Comparison of ENCODE assay signal across 10 cellular contexts in genomic region chr3:165254812-165255211, GRCh38. TPM values are rescaled to one million over a fixed set of nuclear protein-coding genes. Genes with fewer than 3 reads are reported as not detected.
DNase-seq lines count a peak whose midpoint lies in the region; ATAC-seq, FAIRE-seq and TF ChIP-seq lines count a peak whose summit lies in the region.
"Had no signal": no experiment of that assay in that cellular context is flagged by ENCODE, and none has a peak within 500 bp of the region (broad histone marks: within the 10 kb centered on the region; RNA-seq: fewer than 3 reads in every experiment).

No MANE protein-coding gene starts in this region.

- no peaks in the 10 kb centered on the region for H3K36me3 ChIP-seq in CD8-positive, alpha-beta memory T cell (ENCODE audit: insufficient read depth, low read length)
- no peaks in the 10 kb centered on the region for H3K36me3 ChIP-seq in suprapubic skin

- H3K27me3 Mint-ChIP-seq in Calu3 (ENCODE audit: unreplicated experiment), result no peaks in the 10 kb centered on the region
- H3K27me3 Mint-ChIP-seq in CD8-positive, alpha-beta memory T cell, result no peaks in the 10 kb centered on the region

- BruUV-seq in Calu3 (replicated peaks; lab: Mats Ljungman, UMichigan), result no TSS peak

- peak; percentile 42 for DNase-seq in Calu3
- peak; percentile 35 for DNase-seq in SK-N-DZ (ENCODE audit: low spot score)
- DNase-seq in CD8-positive, alpha-beta memory T cell, result no peak
- no peak for DNase-seq in suprapubic skin (ENCODE audit: low spot score in 2 of 2)
- DNase-seq: stimulated activated CD4-positive, alpha-beta T cell treated with anti-CD3 and anti-CD28 coated beads, Interleukin-15, amount 100 ng/mL, for 24 hours had no signal

- no peak overlapping the region for H3K27ac ChIP-seq in CD8-positive, alpha-beta memory T cell (ENCODE audit: low read depth, low read length)
- no peak overlapping the region for H3K27ac ChIP-seq in suprapubic skin

- no peak overlapping the region for H3K4me3 Mint-ChIP-seq in Calu3 (ENCODE audit: low read depth, unreplicated experiment)
- no peak overlapping the region for H3K4me3 Mint-ChIP-seq in CD8-positive, alpha-beta memory T cell

- intact Hi-C loops in Calu3 (cut with micrococcal nuclease; ENCODE audit: unreplicated experiment), result loop anchor here (1.0 to 10.0 kb wide), 3 partner anchors 580 to 1777 kb away; partner anchors contain the start of gene BCHE

- no peaks in the 10 kb centered on the region for H3K27me3 ChIP-seq in CD8-positive, alpha-beta memory T cell (ENCODE audit: insufficient read depth, low read length, poor library complexity, severe bottlenecking)
- H3K27me3 ChIP-seq in suprapubic skin, result no peaks in the 10 kb centered on the region

- POLR2A ChIA-PET in CD8-positive, alpha-beta memory T cell (lab: Charles Lee), result no interaction called here

- no peak for ATAC-seq in GM18873 (IDR thresholded peaks at IDR 0.05; ENCODE audit: low FRiP score, unreplicated experiment)
- ATAC-seq in HG03175 (IDR thresholded peaks at IDR 0.05; ENCODE audit: unreplicated experiment), result no peak

- TF ChIP-seq EP300 in suprapubic skin (IDR thresholded peaks at IDR 0.05), result no peak

- no peak overlapping the region for H3K4me3 ChIP-seq in CD8-positive, alpha-beta memory T cell (ENCODE audit: low read length)
- H3K4me3 ChIP-seq in suprapubic skin, result no peak overlapping the region

- peak; percentile 57 for TF ChIP-seq CTCF in Calu3 (IDR thresholded peaks at IDR 0.05; ENCODE audit: unreplicated experiment)
- peak; percentile 63 for TF ChIP-seq CTCF in LNCAP (IDR thresholded peaks at IDR 0.05)
- no peak for TF ChIP-seq CTCF in suprapubic skin (IDR thresholded peaks at IDR 0.05)

- no peaks in the 10 kb centered on the region for H3K4me1 ChIP-seq in CD8-positive, alpha-beta memory T cell (ENCODE audit: insufficient read depth, low read length)
- H3K4me1 ChIP-seq in suprapubic skin, result no peaks in the 10 kb centered on the region

- no peak overlapping the region for H3K27ac Mint-ChIP-seq in Calu3 (ENCODE audit: unreplicated experiment)
- no peak overlapping the region for H3K27ac Mint-ChIP-seq in CD8-positive, alpha-beta memory T cell

- H3K9me3 Mint-ChIP-seq in Calu3 (ENCODE audit: low read depth, unreplicated experiment), result no peaks in the 10 kb centered on the region
- H3K9me3 Mint-ChIP-seq in CD8-positive, alpha-beta memory T cell, result peaks cover 2 to 18% (median 8%) of the 10 kb centered on the region in 5 donors

- no peak for TF ChIP-seq POLR2A in suprapubic skin (IDR thresholded peaks at IDR 0.05)

- no peaks in the 10 kb centered on the region for H3K4me1 Mint-ChIP-seq in Calu3 (ENCODE audit: low read depth, unreplicated experiment)
- no peaks in the 10 kb centered on the region for H3K4me1 Mint-ChIP-seq in CD8-positive, alpha-beta memory T cell

- 6% methylated on average over 1 of the region's 1 CpG for WGBS in suprapubic skin

- CTCF ChIA-PET in Calu3 (lab: Charles Lee), result interaction anchor here (0.6 to 1.1 kb wide), 3 partner anchors 600 to 1911 kb away, joined by 3 to 5 read pairs (median 3); no protein-coding TSS in a partner anchor
- CTCF ChIA-PET in CD8-positive, alpha-beta memory T cell (lab: Charles Lee), result no interaction called here

- no peaks in the 10 kb centered on the region for H3K9me3 ChIP-seq in CD8-positive, alpha-beta memory T cell (ENCODE audit: low read length)
- no peaks in the 10 kb centered on the region for H3K9me3 ChIP-seq in suprapubic skin

- H3K36me3 Mint-ChIP-seq in Calu3 (ENCODE audit: insufficient read depth, unreplicated experiment), result no peaks in the 10 kb centered on the region
- no peaks in the 10 kb centered on the region for H3K36me3 Mint-ChIP-seq in CD8-positive, alpha-beta memory T cell

- peak; percentile 75 for FAIRE-seq in islet of Langerhans (lab: Jason Lieb, UNC)

RNA-seq across cellular contexts. Expression of gene SLITRK3, which starts 58.6 kb away (rescaled TPM):
- total RNA-seq in Calu3 (2022), result not detected in 2 replicates
- polyA plus RNA-seq in SK-N-DZ (2014; cell fraction: cytosol; rRNA removed), result 0.36 and 0.37 TPM in 2 replicates
- polyA plus RNA-seq in SK-N-DZ (2014; cell fraction: nucleus; rRNA removed), result 0.18 TPM in 1 of 2 replicates, not detected in the other
- not detected for total RNA-seq in CD8-positive, alpha-beta memory T cell
- not detected for polyA plus RNA-seq in CD8-positive, alpha-beta memory T cell
- total RNA-seq in suprapubic skin, result under 1 TPM in 1 of 4 donors, not detected in 3; 0.15 TPM
- total RNA-seq: RPMI7951 had no signal

Comparison
In these comparisons a context has a peak if more than half of its experiments do, and no peak if none do; other contexts are left out.
1. DNase-seq: peak in Calu3 (single experiment) and SK-N-DZ (single experiment); none in CD8-positive, alpha-beta memory T cell (0 of 5) and suprapubic skin (0 of 2).
2. CTCF ChIP-seq: peak in Calu3 (single experiment) and LNCAP (single experiment); none in suprapubic skin (0 of 2).